In genomic region chr2:85595378-85596232, GRCh38 we compare ENCODE assay signal across 8 cellular contexts. TPM values are rescaled to one million over a fixed set of nuclear protein-coding genes. Genes with fewer than 3 reads are reported as not detected.
DNase-seq lines count a peak whose midpoint lies in the region; ATAC-seq and TF ChIP-seq lines count a peak whose summit lies in the region.

Gene RNF181 (plus strand): TSS chr2:85595745. CDS start chr2:85595764, 19 bp downstream.

- H3K27ac ChIP-seq in CD8-positive, alpha-beta memory T cell (ENCODE audit: low read depth, low read length), result peak within 1 kb of the TSS; percentile 84
- H3K27ac ChIP-seq in lung (ENCODE audit: low read depth in 1 of 2, low read length in 1 of 2), result peak within 1 kb of the TSS; percentile 89 to 93

- no peaks in the 10 kb centered on the region for H3K9me3 Mint-ChIP-seq in CD8-positive, alpha-beta memory T cell

- peaks cover 10% of the 10 kb centered on the region for H3K36me3 ChIP-seq in CD8-positive, alpha-beta memory T cell (ENCODE audit: insufficient read depth, low read length)
- peaks cover 0 to 39% of the 10 kb centered on the region in 2 donors for H3K36me3 ChIP-seq in lung (ENCODE audit: control insufficient read depth in 2 of 2, insufficient read depth in 2 of 2, low read length in 2 of 2)

- peaks cover 34 to 53% (median 35%) of the 10 kb centered on the region in 3 donors for H3K4me1 Mint-ChIP-seq in CD8-positive, alpha-beta memory T cell

- H3K4me1 ChIP-seq in CD8-positive, alpha-beta memory T cell (ENCODE audit: insufficient read depth, low read length), result peaks cover 22% of the 10 kb centered on the region
- peaks cover 9 to 23% of the 10 kb centered on the region in 2 donors for H3K4me1 ChIP-seq in lung (ENCODE audit: control insufficient read depth in 2 of 2, insufficient read depth in 2 of 2, low read length in 2 of 2)

- WGBS in lung, 2 donors, result 0% methylated on average over 46 of the region's 46 CpGs

- peak within 1 kb of the TSS; percentile 87 for H3K4me3 ChIP-seq in CD8-positive, alpha-beta memory T cell (ENCODE audit: low read length)
- H3K4me3 ChIP-seq in lung, result peak within 1 kb of the TSS; percentile 77

- no peaks in the 10 kb centered on the region for H3K9me3 ChIP-seq in CD8-positive, alpha-beta memory T cell (ENCODE audit: low read length)
- H3K9me3 ChIP-seq in lung (ENCODE audit: control insufficient read depth in 2 of 2, insufficient read depth in 1 of 2, low read length in 1 of 2), result no peaks in the 10 kb centered on the region

- peak within 1 kb of the TSS; percentile 96 to 99 (median 98) for H3K4me3 Mint-ChIP-seq in CD8-positive, alpha-beta memory T cell

- POLR2A ChIA-PET in CD8-positive, alpha-beta memory T cell (lab: Charles Lee), result interaction anchor here (0.6 to 2.3 kb wide), 11 partner anchors 8 to 268 kb away, joined by 3 to 21 read pairs (median 8); partner anchors contain the start of genes C2orf68, GGCX, MAT2A and TGOLN2

- ATAC-seq in GM19468 (IDR thresholded peaks at IDR 0.05; ENCODE audit: extremely low read depth, unreplicated experiment) (peak; percentile 92), lung (ENCODE audit: insufficient read depth, low FRiP score) (peak; percentile 96)

- no peaks in the 10 kb centered on the region for H3K27me3 ChIP-seq in CD8-positive, alpha-beta memory T cell (ENCODE audit: insufficient read depth, low read length, poor library complexity, severe bottlenecking)
- no peaks in the 10 kb centered on the region for H3K27me3 ChIP-seq in lung (ENCODE audit: control insufficient read depth, insufficient read depth)

- H3K27ac Mint-ChIP-seq in CD8-positive, alpha-beta memory T cell, result peak within 1 kb of the TSS; percentile 81 to 99 (median 95)

- DNase-seq in CD8-positive, alpha-beta memory T cell, result peak; percentile 80 to 94 (median 90)
- DNase-seq in HS-5 (ENCODE audit: low read depth) (peak; percentile 94), lung (ENCODE audit: low spot score) (peak; percentile 98)
- DNase-seq in NK-92 treated with Interleukin-12 subunit alpha and Interleukin-12 subunit beta, amount 100 ng/mL, for 24 hours (lab: John Stamatoyannopoulos, UW), result peak; percentile 91
- peak; percentile 91 for DNase-seq in activated CD8-positive, alpha-beta memory T cell treated with anti-CD3 and anti-CD28 coated beads for 24 hours
- DNase-seq in effector CD8-positive, alpha-beta T cell (lab: John Stamatoyannopoulos, UW), result peak; percentile 89
- peak; percentile 65 to 81 (median 78) for DNase-seq in stimulated activated CD4-positive, alpha-beta T cell treated with anti-CD3 and anti-CD28 coated beads, TNF-alpha, amount 100 ng/mL, for 4 hours (ENCODE audit: low read depth in 3 of 3)

- no peak for TF ChIP-seq CTCF in lung (IDR thresholded peaks at IDR 0.05; ENCODE audit: control extremely low read depth, extremely low read depth)

- H3K27me3 Mint-ChIP-seq in CD8-positive, alpha-beta memory T cell, result no peaks in the 10 kb centered on the region

- H3K36me3 Mint-ChIP-seq in CD8-positive, alpha-beta memory T cell, result peaks cover 0 to 36% (median 0%) of the 10 kb centered on the region in 3 donors

- CTCF ChIA-PET in CD8-positive, alpha-beta memory T cell (lab: Charles Lee), result interaction anchor here (1.0 to 3.6 kb wide), 9 partner anchors 10 to 57 kb away, joined by 3 to 16 read pairs (median 4); partner anchors contain the start of genes C2orf68 and MAT2A

RNA-seq across cellular contexts. Expression of gene RNF181, which starts in this region (rescaled TPM):
- total RNA-seq in CD8-positive, alpha-beta memory T cell, result 10 to 100 TPM; 88.2 to 95.1 TPM
- polyA plus RNA-seq in CD8-positive, alpha-beta memory T cell, result 181 TPM
- 100 to 1,000 TPM in 1 of 2 donors, 10 to 100 TPM in 1; 90.2 to 105 TPM for total RNA-seq in lung
- polyA plus RNA-seq in lung, result 100 to 1,000 TPM; 265 to 296 TPM

Comparison
In these comparisons a context has a peak if more than half of its experiments do, and no peak if none do; other contexts are left out.
1. Peak in every context shown above with its lines: DNase-seq, ATAC-seq, H3K4me3 ChIP-seq and H3K27ac ChIP-seq.